In genomic region chr19:51394045-51394836, GRCh38 we compare ENCODE assay signal across 7 cellular contexts. TPM values are rescaled to one million over a fixed set of nuclear protein-coding genes. Genes with fewer than 3 reads are reported as not detected.
DNase-seq lines count a peak whose midpoint lies in the region; ATAC-seq, FAIRE-seq and TF ChIP-seq lines count a peak whose summit lies in the region.

No MANE protein-coding gene starts in this region.

- peak; percentile 76 for ATAC-seq in GM18508 (IDR thresholded peaks at IDR 0.05; ENCODE audit: insufficient read depth, unreplicated experiment)
- peak; percentile 86 for ATAC-seq in HG02943 (IDR thresholded peaks at IDR 0.05; ENCODE audit: low read depth, unreplicated experiment)

- intact Hi-C loops in kidney (cut with DNase I): no loop called here

- DNase-seq in NCI-H2227 (lab: John Stamatoyannopoulos, UW; ENCODE audit: unreplicated experiment) (peak; percentile 96), cerebellar nuclear complex (lab: John Stamatoyannopoulos, UW) (peak; percentile 81 to 95), kidney (peak; percentile 94)
- DNase-seq in activated CD4-positive, CD25-positive, alpha-beta regulatory T cell treated with anti-CD3 and anti-CD28 coated beads, Interleukin-2, amount 50 U/mL, for 72 hours: peak; percentile 85
- DNase-seq in stimulated activated CD4-positive, alpha-beta T cell treated with anti-CD3 and anti-CD28 coated beads, Interleukin-15, amount 100 ng/mL, for 1 hour (ENCODE audit: low read depth in 1 of 2, low spot score in 1 of 2): peak; percentile 65

- peak overlapping the region; percentile 38 to 50 for H3K9ac ChIP-seq in kidney (ENCODE audit: low read length in 2 of 2)

- H3K9me3 ChIP-seq in kidney (ENCODE audit: control insufficient read depth in 1 of 2, low read length in 2 of 2): no peaks in the 10 kb centered on the region

- no peaks in the 10 kb centered on the region for H3K36me3 ChIP-seq in kidney (ENCODE audit: control insufficient read depth in 1 of 2, insufficient read depth in 2 of 2, low read length in 2 of 2)

- peak overlapping the region; percentile 63 to 72 for H3K4me3 ChIP-seq in kidney (ENCODE audit: low read length in 2 of 2)

- peaks cover 5 to 6% of the 10 kb centered on the region in 2 donors for H3K4me1 ChIP-seq in kidney (ENCODE audit: control insufficient read depth in 1 of 2, insufficient read depth in 1 of 2, low read depth in 1 of 2, low read length in 2 of 2)

- TF ChIP-seq CTCF in kidney (IDR thresholded peaks at IDR 0.05; ENCODE audit: borderline replicate concordance, extremely low read depth, insufficient read depth): no peak

- peak; percentile 94 for FAIRE-seq in kidney (lab: Jason Lieb, UNC)

- peak overlapping the region in 1 of 2 donors; percentile 55 for H3K27ac ChIP-seq in kidney (ENCODE audit: low read depth in 2 of 2, low read length in 2 of 2)

RNA-seq across cellular contexts. Expression of gene C19orf84, which starts 3.9 kb away (rescaled TPM):
- not detected for total RNA-seq in kidney
- polyA plus RNA-seq in kidney (ENCODE audit: insufficient read depth, low read depth, low replicate concordance): not detected

RNA-seq across cellular contexts. Expression of gene LIM2, which starts 6.5 kb away (rescaled TPM):
- not detected for total RNA-seq in kidney
- polyA plus RNA-seq in kidney (ENCODE audit: insufficient read depth, low read depth, low replicate concordance): not detected

RNA-seq across cellular contexts. Expression of gene NKG7, which starts 21.8 kb away (rescaled TPM):
- total RNA-seq in kidney: 7.9 TPM
- 3.5 TPM for polyA plus RNA-seq in kidney (ENCODE audit: insufficient read depth, low read depth, low replicate concordance)

RNA-seq across cellular contexts. Expression of gene SIGLEC10, which starts 23.2 kb away (rescaled TPM):
- 33.8 TPM for total RNA-seq in kidney
- 0.34 TPM for polyA plus RNA-seq in kidney (ENCODE audit: insufficient read depth, low read depth, low replicate concordance)

RNA-seq across cellular contexts. Expression of gene CLDND2, which starts 25.4 kb away (rescaled TPM):
- 1.1 TPM for total RNA-seq in kidney
- 6.9 TPM for polyA plus RNA-seq in kidney (ENCODE audit: insufficient read depth, low read depth, low replicate concordance)
